In the genomic region with DNA sequence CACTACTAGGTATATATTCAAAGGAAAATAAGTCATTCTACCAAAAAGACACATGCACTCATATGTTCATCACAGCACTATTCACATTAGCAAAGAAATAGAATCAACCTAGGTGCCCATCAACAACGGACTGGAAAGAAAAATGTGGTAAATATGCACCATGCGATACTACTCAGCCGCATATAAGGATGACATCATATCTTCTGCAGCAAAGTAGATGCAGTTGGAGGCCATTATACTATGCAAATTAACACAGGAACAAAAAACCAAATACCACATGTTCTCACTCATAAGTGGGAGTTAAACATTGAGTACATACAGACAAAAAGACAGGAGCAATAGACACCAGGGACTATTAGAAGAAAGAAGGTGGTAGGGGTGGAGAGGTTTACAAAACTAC, we compare ENCODE assay signal across 26 cellular contexts.
"Had no signal": no experiment of that assay in that cellular context is flagged by ENCODE, and none has a peak within 500 bp of the region (broad histone marks: within the 10 kb centered on the region; RNA-seq: fewer than 3 reads in every experiment).

No MANE protein-coding gene starts in this region.

- ATAC-seq: stimulated activated effector memory CD8-positive, alpha-beta T cell treated with anti-CD3 and anti-CD28 coated beads, Interleukin-12 subunit alpha, Interleukin-12 subunit beta, amount 100 ng/mL, for 72 hours; stimulated activated memory B cell treated with anti-CD40 and anti-IgM and Interleukin-4, amounts not matched to agents 10 μg/mL and 1 μg/mL and 100 μg/mL, for 72 hours; stimulated activated naive B cell treated with anti-CD40 and anti-IgM and Interleukin-4, amounts not matched to agents 10 μg/mL and 1 μg/mL and 100 μg/mL, for 72 hours; stimulated activated naive CD8-positive, alpha-beta T cell treated with anti-CD3 and anti-CD28 coated beads, Interleukin-15, amount 100 ng/mL, for 72 hours; stimulated activated naive CD8-positive, alpha-beta T cell treated with anti-CD3 and anti-CD28 coated beads, Interleukin-15, Interleukin-2, amounts not matched to agents 100 U/mL and 50 U/mL, for 24 hours; upper lobe of right lung had no signal

- DNase-seq: stimulated activated CD4-positive, alpha-beta T cell treated with anti-CD3 and anti-CD28 coated beads, Interleukin-2, amount 100 ng/mL, for 48 hours; stimulated activated CD4-positive, alpha-beta T cell treated with anti-CD3 and anti-CD28 coated beads, Interleukin-4, amount 100 ng/mL, for 1 hour; stimulated activated CD4-positive, alpha-beta T cell treated with anti-CD3 and anti-CD28 coated beads, Interleukin-4, amount 100 ng/mL, for 24 hours; stimulated activated CD4-positive, alpha-beta T cell treated with anti-CD3 and anti-CD28 coated beads, Interleukin-4, amount 100 ng/mL, for 4 hours; stimulated activated CD8-positive, alpha-beta memory T cell treated with anti-CD3 and anti-CD28 coated beads, Interleukin-4, amount 100 ng/mL, for 48 hours; stimulated activated naive B cell treated with anti-CD40 and anti-IgM and Interleukin-4, amounts not matched to agents 10 μg/mL and 1 μg/mL and 100 μg/mL, for 72 hours; stimulated activated naive CD4-positive, alpha-beta T cell treated with Interleukin-2 at 50 U/mL for 16 hours; stimulated activated naive CD8-positive, alpha-beta T cell treated with anti-CD3 and anti-CD28 coated beads, Interleukin-15, amount 100 ng/mL, for 72 hours; stimulated activated naive CD8-positive, alpha-beta T cell treated with anti-CD3 and anti-CD28 coated beads, Interleukin-15, Interleukin-2, amounts not matched to agents 100 U/mL and 50 U/mL, for 24 hours; stomach; substantia nigra; testis; thyroid gland; tibial artery; transverse colon; trophoblast cell; upper lobe of left lung; upper lobe of right lung; uterus had no signal

- H3K4me3 ChIP-seq: stomach, suprapubic skin, testis, thoracic aorta, thyroid gland, tibial artery, tibial nerve, transverse colon, upper lobe of left lung, upper lobe of right lung, uterus, vagina had no signal

- H3K27ac ChIP-seq: stomach, suprapubic skin, testis, thoracic aorta, thyroid gland, tibial artery, tibial nerve, transverse colon, upper lobe of left lung, upper lobe of right lung, uterus, vagina had no signal

- H3K27me3 ChIP-seq: stomach, suprapubic skin, testis, thyroid gland, tibial artery, tibial nerve, transverse colon, upper lobe of left lung, upper lobe of right lung, uterus, vagina had no signal

- H3K9me3 ChIP-seq: suprapubic skin, testis, thoracic aorta, thyroid gland, tibial artery, tibial nerve, transverse colon, upper lobe of left lung, upper lobe of right lung, uterus, vagina had no signal

- H3K36me3 ChIP-seq: stomach, suprapubic skin, thoracic aorta, thyroid gland, tibial artery, tibial nerve, transverse colon, upper lobe of left lung, upper lobe of right lung, uterus, vagina had no signal

- FAIRE-seq: urothelium cell line had no signal

- H3K4me1 ChIP-seq: stomach, suprapubic skin, testis, thyroid gland, tibial artery, tibial nerve, transverse colon, upper lobe of left lung, upper lobe of right lung, uterus, vagina had no signal
